1 cellular context compared by ENCODE assay signal in genomic region chr5:133842846-133843725, GRCh38.
TF ChIP-seq lines count a peak whose summit lies in the region.

No MANE protein-coding gene starts in this region.

TF ChIP-seq in GM23338, 12 proteins besides CTCF, POLR2A, EP300 and RAD21 (continued from another document):
- no peak for TF ChIP-seq JUNB (IDR thresholded peaks at IDR 0.05; ENCODE audit: unreplicated experiment)
